ENCODE assay signal across 14 cellular contexts in the genomic region with DNA sequence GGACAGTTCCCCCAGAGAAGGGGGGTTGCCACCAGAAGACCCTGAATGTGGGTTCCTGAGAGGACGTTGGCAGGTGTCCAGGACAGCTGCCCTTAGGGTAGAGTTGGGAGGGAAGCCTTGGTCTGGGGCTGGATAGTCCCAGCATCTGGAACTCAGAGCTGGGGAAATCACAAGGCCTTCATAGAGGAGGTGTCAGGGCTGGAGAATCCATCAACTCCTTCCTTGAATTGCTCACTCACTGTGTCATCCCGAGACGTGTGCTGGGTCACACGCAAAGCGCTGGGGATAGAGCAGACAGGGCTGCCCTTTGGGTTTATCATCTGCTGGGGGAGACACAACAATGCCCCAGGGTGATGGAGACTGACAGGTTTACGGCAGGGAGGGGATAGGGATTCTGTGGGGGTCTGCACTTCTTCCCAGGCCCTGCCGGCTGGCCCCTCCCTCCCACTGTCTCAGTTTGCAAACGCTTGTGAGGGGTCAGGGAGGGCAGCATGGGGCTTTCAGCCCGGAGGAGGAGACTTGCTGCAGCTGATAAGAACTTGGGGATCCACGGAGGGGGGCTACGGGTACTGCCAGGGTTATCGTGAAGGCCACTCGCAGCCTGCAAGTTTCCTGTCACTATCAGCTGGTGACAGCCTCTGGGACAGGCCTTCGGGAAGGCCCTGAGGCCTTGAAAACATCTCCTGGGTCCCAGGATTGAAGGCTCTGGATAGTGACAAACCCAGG. TPM values are rescaled to one million over a fixed set of nuclear protein-coding genes. Genes with fewer than 3 reads are reported as not detected.
DNase-seq lines count a peak whose midpoint lies in the region; ATAC-seq and TF ChIP-seq lines count a peak whose summit lies in the region.
"Had no signal": no experiment of that assay in that cellular context is flagged by ENCODE, and none has a peak within 500 bp of the region (broad histone marks: within the 10 kb centered on the region; RNA-seq: fewer than 3 reads in every experiment).

No MANE protein-coding gene starts in this region.

- no peak overlapping the region for H3K9ac ChIP-seq in GM23248

- no peaks in the 10 kb centered on the region for H3K9me2 ChIP-seq in GM23248 (ENCODE audit: insufficient read depth)

- intact Hi-C loops in left lung (cut with DNase I) = no loop called here

- ATAC-seq in left lung = no peak
- ATAC-seq in GM21367 (IDR thresholded peaks at IDR 0.05; ENCODE audit: unreplicated experiment) = no peak
- ATAC-seq: Panc1 had no signal

- no peaks in the 10 kb centered on the region for H3K9me3 ChIP-seq in cardiac muscle cell (ENCODE audit: low read depth)
- H3K9me3 ChIP-seq in neutrophil = no peaks in the 10 kb centered on the region
- H3K9me3 ChIP-seq in left lung = no peaks in the 10 kb centered on the region
- H3K9me3 ChIP-seq in GM23248 (ENCODE audit: low read depth) = no peaks in the 10 kb centered on the region
- H3K9me3 ChIP-seq: BE2C, stomach had no signal

- H3K4me1 ChIP-seq in cardiac muscle cell (ENCODE audit: low read depth) (peaks cover 65% of the 10 kb centered on the region), neutrophil (ENCODE audit: control insufficient read depth in 1 of 2, insufficient read depth in 1 of 2, low read depth in 1 of 2, low read length in 1 of 2) (peaks cover 9 to 10% of the 10 kb centered on the region in 2 experiments), left lung (no peaks in the 10 kb centered on the region), GM23248 (ENCODE audit: insufficient read depth) (no peaks in the 10 kb centered on the region)

- H3K4me2 ChIP-seq in GM23248 (ENCODE audit: unreplicated experiment) = no peak overlapping the region

- H3K79me2 ChIP-seq in GM23248 (ENCODE audit: insufficient read depth) = no peaks in the 10 kb centered on the region

- DNase-seq in CMK (ENCODE audit: low read depth) (peak; percentile 95), OCI-M2 (lab: John Stamatoyannopoulos, UW; ENCODE audit: unreplicated experiment) (peak; percentile 97), cardiac muscle cell (ENCODE audit: low read depth in 1 of 2, low spot score in 1 of 2) (peak in 1 of 2 donors; percentile 92), left lung (no peak), GM23248 (no peak), foreskin fibroblast (no peak)
- DNase-seq: activated CD8-positive, alpha-beta memory T cell treated with anti-CD3 and anti-CD28 coated beads for 24 hours; activated gamma-delta T cell treated with Interleukin-2 at 50 U/mL for 16 hours; H7; stomach had no signal

- no peaks in the 10 kb centered on the region for H3F3A ChIP-seq in GM23248 (ENCODE audit: insufficient read depth)

- H3K36me3 ChIP-seq in cardiac muscle cell (peaks cover 41% of the 10 kb centered on the region), neutrophil (peaks cover 64% of the 10 kb centered on the region), left lung (peaks cover 0 to 58% of the 10 kb centered on the region in 2 donors), GM23248 (ENCODE audit: low read depth) (no peaks in the 10 kb centered on the region)

- in situ Hi-C loops in GM23248 (cut with MboI) = no loop called here

- TF ChIP-seq CTCF in cardiac muscle cell (IDR thresholded peaks at IDR 0.05; ENCODE audit: low read depth, low read length) (no peak), neutrophil (IDR thresholded peaks at IDR 0.05) (no peak), left lung (IDR thresholded peaks at IDR 0.05) (no peak), foreskin fibroblast (IDR thresholded peaks at IDR 0.05; ENCODE audit: low read depth, low read length) (no peak)

- H3K27me3 ChIP-seq in cardiac muscle cell = no peaks in the 10 kb centered on the region
- H3K27me3 ChIP-seq in neutrophil = no peaks in the 10 kb centered on the region
- no peaks in the 10 kb centered on the region for H3K27me3 ChIP-seq in left lung
- no peaks in the 10 kb centered on the region for H3K27me3 ChIP-seq in GM23248 (replicated peaks; ENCODE audit: insufficient read depth)
- H3K27me3 ChIP-seq: BE2C, stomach had no signal

- no peak overlapping the region for H2AFZ ChIP-seq in GM23248

- no peaks in the 10 kb centered on the region for H4K20me1 ChIP-seq in GM23248 (ENCODE audit: insufficient read depth)

- WGBS in GM23248 (ENCODE audit: low coverage in 1 of 2, low lambda C conversion rate in 2 of 2, missing lambda C conversion rate in 2 of 2), 2 experiments = 86 to 88% methylated on average over 14 of the region's 14 CpGs

- H3K4me3 ChIP-seq in cardiac muscle cell = no peak overlapping the region
- no peak overlapping the region for H3K4me3 ChIP-seq in neutrophil (ENCODE audit: low read depth in 1 of 2, low read length in 1 of 2)
- H3K4me3 ChIP-seq in left lung = no peak overlapping the region
- H3K4me3 ChIP-seq in GM23248 = no peak overlapping the region
- H3K4me3 ChIP-seq in foreskin fibroblast (ENCODE audit: low read depth in 1 of 2, low read length in 2 of 2) = no peak overlapping the region
- H3K4me3 ChIP-seq: stomach had no signal

- peak overlapping the region; percentile 93 for H3K27ac ChIP-seq in cardiac muscle cell
- peak overlapping the region; percentile 49 for H3K27ac ChIP-seq in neutrophil
- no peak overlapping the region for H3K27ac ChIP-seq in left lung
- no peak overlapping the region for H3K27ac ChIP-seq in GM23248

RNA-seq across cellular contexts. Expression of a gene that starts 18.6 kb away (rescaled TPM):
- total RNA-seq in cardiac muscle cell (420 and 625 TPM in 2 replicates), left lung (10 to 100 TPM; 17.6 to 20.0 TPM)
- polyA plus RNA-seq in cardiac muscle cell (404 and 626 TPM in 2 replicates), GM23248 (2016; fragmentation: Nextera tagmentation; extraction: Ambion mirVana) (1.3 and 2.0 TPM in 2 replicates)
- 3.7 and 8.1 TPM in 2 replicates for total RNA-seq in GM23248 (2014; rRNA removed; shearing (Covaris generic))

RNA-seq across cellular contexts. Expression of a gene that starts 58.8 kb away (rescaled TPM):
- total RNA-seq in cardiac muscle cell (34.2 and 46.1 TPM in 2 replicates), left lung (10 to 100 TPM; 16.4 to 18.1 TPM)
- polyA plus RNA-seq in cardiac muscle cell (72.4 and 74.1 TPM in 2 replicates), GM23248 (2016; fragmentation: Nextera tagmentation; extraction: Ambion mirVana) (54.8 and 55.9 TPM in 2 replicates)
- 21.5 and 34.7 TPM in 2 replicates for total RNA-seq in GM23248 (2014; rRNA removed; shearing (Covaris generic))

Comparison
In these comparisons a context has a peak if more than half of its experiments do, and no peak if none do; other contexts are left out.
1. DNase-seq: peak in CMK (single experiment) and OCI-M2 (single experiment); none in left lung (0 of 2), GM23248 (single experiment) and foreskin fibroblast (0 of 2).
2. H3K27ac ChIP-seq: peak in cardiac muscle cell (single experiment) and neutrophil (single experiment); none in left lung (0 of 2) and GM23248 (single experiment).
3. RNA of a gene that starts 18.6 kb away (total RNA-seq): 420 to 625 TPM in cardiac muscle cell; 17.6 to 20.0 TPM in left lung and 3.7 to 8.1 TPM in GM23248; every median in the first group is over 10 times any median in the second.